Comparison of ENCODE assay signal across 8 cellular contexts in the genomic region with DNA sequence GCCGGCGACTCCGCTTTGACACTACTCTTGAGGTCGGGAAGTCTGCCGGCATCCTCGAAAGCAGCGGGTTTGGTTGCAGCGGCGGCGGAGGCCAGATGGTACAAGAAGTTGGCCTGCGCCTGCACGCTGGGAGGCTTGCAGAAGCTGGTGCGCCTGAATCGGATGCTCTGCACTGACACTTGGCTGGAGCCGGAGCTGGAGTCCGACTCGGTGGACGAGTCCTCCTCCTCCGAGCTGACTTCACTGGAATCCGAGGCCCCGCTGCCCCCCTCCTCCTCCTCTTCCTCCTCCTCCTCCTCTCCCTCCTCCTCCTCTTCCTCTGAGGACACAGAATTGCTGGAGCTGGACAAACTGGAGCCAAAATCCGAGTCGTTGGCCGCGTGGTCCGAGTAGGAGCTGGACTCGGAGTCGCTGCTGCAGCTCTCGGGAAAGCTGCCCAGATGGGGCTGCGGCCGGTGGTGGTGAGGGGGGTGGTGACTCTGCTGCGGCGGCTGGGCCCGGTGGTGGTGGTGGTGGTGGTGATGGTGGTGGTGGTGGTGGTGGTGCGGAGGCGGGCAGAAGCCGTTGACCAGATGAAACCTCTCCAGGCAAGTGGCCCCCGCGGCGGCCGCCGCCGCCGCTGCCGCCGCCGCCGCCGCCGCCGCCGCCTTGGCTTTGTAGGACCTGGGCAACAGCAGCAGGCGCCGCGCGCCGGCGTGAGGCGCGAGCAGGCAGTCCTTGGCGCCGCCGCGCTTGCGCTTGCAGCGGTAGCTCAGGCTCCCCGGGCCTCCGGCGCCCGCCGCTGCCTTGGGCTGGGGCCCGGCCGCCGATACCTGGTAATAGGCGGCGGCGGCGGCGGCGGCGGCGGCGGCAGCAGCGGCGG. TPM values are rescaled to one million over a fixed set of nuclear protein-coding genes. Genes with fewer than 3 reads are reported as not detected.
DNase-seq lines count a peak whose midpoint lies in the region; ATAC-seq and TF ChIP-seq lines count a peak whose summit lies in the region.

No MANE protein-coding gene starts in this region.

- intact Hi-C loops in body of pancreas (cut with DNase I) = no loop called here
- intact Hi-C loops in sigmoid colon (cut with DNase I) = loop anchor here (5.0 to 10.0 kb wide), 2 partner anchors 1198 to 1581 kb away; partner anchors contain the start of genes MSRB2 and PIP4K2A

- peak overlapping the region; percentile 49 for H3K4me3 ChIP-seq in BLaER1
- H3K4me3 ChIP-seq in SK-N-MC = peak overlapping the region; percentile 82
- H3K4me3 ChIP-seq in body of pancreas = peak overlapping the region; percentile 5 to 41
- peak overlapping the region; percentile 74 for H3K4me3 ChIP-seq in iPS-15b (ENCODE audit: low read depth, low read length)
- peak overlapping the region; percentile 45 to 68 (median 64) for H3K4me3 ChIP-seq in sigmoid colon

- H3K4me1 ChIP-seq in BLaER1 (peaks cover 6% of the 10 kb centered on the region), body of pancreas (peaks cover 19% of the 10 kb centered on the region), iPS-15b (ENCODE audit: control insufficient read depth, insufficient read depth, low read length) (peaks cover 43% of the 10 kb centered on the region), sigmoid colon (peaks cover 0 to 73% (median 35%) of the 10 kb centered on the region in 4 donors)

- TF ChIP-seq POLR2A in body of pancreas (IDR thresholded peaks at IDR 0.05) (peak in 1 of 3 donors; percentile 16), sigmoid colon (IDR thresholded peaks at IDR 0.05) (no peak)

- TF ChIP-seq CTCF in body of pancreas (IDR thresholded peaks at IDR 0.05) = no peak
- no peak for TF ChIP-seq CTCF in sigmoid colon (IDR thresholded peaks at IDR 0.05)

- H3K36me3 ChIP-seq in BLaER1 (no peaks in the 10 kb centered on the region), SK-N-MC (ENCODE audit: insufficient read depth, low read length) (no peaks in the 10 kb centered on the region), body of pancreas (replicated peaks in 1 of 2; ENCODE audit: insufficient read depth in 1 of 2, low read depth in 2 of 2) (no peaks in the 10 kb centered on the region), iPS-15b (ENCODE audit: control insufficient read depth, insufficient read depth, low read length) (no peaks in the 10 kb centered on the region), sigmoid colon (no peaks in the 10 kb centered on the region)

- peaks cover 98% of the 10 kb centered on the region for H4K20me1 ChIP-seq in BLaER1

- 0% methylated on average over 21 to 85 of the region's 85 CpGs for WGBS in body of pancreas, 2 donors
- WGBS in sigmoid colon, 2 donors = 1% methylated on average over 85 of the region's 85 CpGs

- H3K27ac ChIP-seq in BLaER1 = no peak overlapping the region
- H3K27ac ChIP-seq in SK-N-MC = no peak overlapping the region
- peak overlapping the region in 3 of 4 donors; percentile 68 to 76 (median 71) for H3K27ac ChIP-seq in body of pancreas
- peak overlapping the region; percentile 86 to 99 (median 92) for H3K27ac ChIP-seq in sigmoid colon

- no peak for TF ChIP-seq EP300 in sigmoid colon (IDR thresholded peaks at IDR 0.05)

- DNase-seq in SK-N-MC (ENCODE audit: low read depth, low spot score) (no peak), body of pancreas (peak; percentile 71 to 80 (median 73)), sigmoid colon (peak; percentile 83), NOMO-1 treated with dmso at 0.1 percent for 144 hours (lab: John Stamatoyannopoulos, UW; ENCODE audit: unreplicated experiment) (no peak)

- ATAC-seq in GM19035 (IDR thresholded peaks at IDR 0.05; ENCODE audit: unreplicated experiment) = peak; percentile 65
- ATAC-seq in HG03159 (IDR thresholded peaks at IDR 0.05; ENCODE audit: unreplicated experiment) = peak; percentile 56
- peak; percentile 78 for ATAC-seq in body of pancreas

- H3K27me3 ChIP-seq in BLaER1 = peaks cover 100% of the 10 kb centered on the region
- no peaks in the 10 kb centered on the region for H3K27me3 ChIP-seq in body of pancreas
- peaks cover 21% of the 10 kb centered on the region for H3K27me3 ChIP-seq in iPS-15b (ENCODE audit: control insufficient read depth, insufficient read depth, low read length)
- peaks cover 0 to 6% (median 0%) of the 10 kb centered on the region in 3 donors for H3K27me3 ChIP-seq in sigmoid colon

- no peaks in the 10 kb centered on the region for H3K9me3 ChIP-seq in BLaER1
- H3K9me3 ChIP-seq in SK-N-MC (ENCODE audit: low read depth, low read length) = no peaks in the 10 kb centered on the region
- H3K9me3 ChIP-seq in body of pancreas = no peaks in the 10 kb centered on the region
- no peaks in the 10 kb centered on the region for H3K9me3 ChIP-seq in iPS-15b (ENCODE audit: control insufficient read depth, insufficient read depth, low read length)
- no peaks in the 10 kb centered on the region for H3K9me3 ChIP-seq in sigmoid colon

- H3K9ac ChIP-seq in BLaER1 (no peak overlapping the region), SK-N-MC (ENCODE audit: insufficient read length) (no peak overlapping the region), iPS-15b (ENCODE audit: low read depth, low read length) (no peak overlapping the region)

- H3K4me2 ChIP-seq in BLaER1 = peak overlapping the region; percentile 72

RNA-seq across cellular contexts. Expression of gene SKIDA1, which starts 9.0 kb away (rescaled TPM):
- 1 to 10 TPM in 1 of 2 donors, under 1 TPM in 1; 0.78 to 1.3 TPM for total RNA-seq in body of pancreas
- total RNA-seq in sigmoid colon = 1 to 10 TPM in 3 of 4 donors, under 1 TPM in 1; 0.82 to 4.2 (median 3.4) TPM
- polyA plus RNA-seq in sigmoid colon = under 1 TPM in 1 of 3 donors, not detected in 2; 0.10 TPM

RNA-seq across cellular contexts. Expression of gene MLLT10, which starts 17.5 kb away (rescaled TPM):
- total RNA-seq in body of pancreas (10 to 100 TPM; 23.7 to 30.1 TPM), sigmoid colon (10 to 100 TPM; 36.0 to 53.7 (median 45.1) TPM)
- polyA plus RNA-seq in sigmoid colon = 10 to 100 TPM in 2 of 3 donors, 1 to 10 TPM in 1; 8.6 to 16.1 (median 10.2) TPM

Comparison
In these comparisons a context has a peak if more than half of its experiments do, and no peak if none do; other contexts are left out.
1. H3K27ac ChIP-seq: peak in body of pancreas (3 of 4) and sigmoid colon (4 of 4); none in BLaER1 (single experiment) and SK-N-MC (single experiment).
2. H3K4me3 ChIP-seq: peak in every context shown above with its lines; median percentile 82 in SK-N-MC; 74 in iPS-15b; 64 in sigmoid colon; 49 in BLaER1; 23 in body of pancreas.
3. DNase-seq: peak in body of pancreas (4 of 4) and sigmoid colon (single experiment); none in SK-N-MC (single experiment) and NOMO-1 treated with dmso at 0.1 percent for 144 hours (single experiment).
4. Peak in every context shown above with its lines, with median percentiles within 50 percentile points of each other: ATAC-seq.